1 cellular context compared by ENCODE assay signal in the genomic region with DNA sequence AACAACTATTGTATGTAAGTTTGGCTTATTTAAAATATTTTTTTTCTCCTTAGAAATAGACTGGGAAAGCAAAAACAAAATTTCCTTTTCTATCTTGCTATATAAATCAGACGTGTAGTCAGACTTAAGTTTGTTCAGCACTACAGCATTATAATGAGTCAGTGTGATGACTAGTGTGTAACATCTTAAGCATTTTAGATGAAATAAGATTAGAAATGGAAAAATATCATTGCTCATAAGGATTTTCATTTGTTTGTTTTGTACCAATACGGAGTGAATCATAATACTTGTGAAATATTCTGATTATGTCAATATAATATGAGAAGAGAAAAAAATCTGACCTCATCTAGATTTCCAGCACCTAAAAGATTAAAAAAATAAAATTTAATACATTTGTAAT.
TF ChIP-seq lines count a peak whose summit lies in the region.

No MANE protein-coding gene starts in this region.

TF ChIP-seq in HCT116, 20 proteins besides CTCF, POLR2A, EP300 and RAD21 (continued from another document):
- TF ChIP-seq, protein P1, sequence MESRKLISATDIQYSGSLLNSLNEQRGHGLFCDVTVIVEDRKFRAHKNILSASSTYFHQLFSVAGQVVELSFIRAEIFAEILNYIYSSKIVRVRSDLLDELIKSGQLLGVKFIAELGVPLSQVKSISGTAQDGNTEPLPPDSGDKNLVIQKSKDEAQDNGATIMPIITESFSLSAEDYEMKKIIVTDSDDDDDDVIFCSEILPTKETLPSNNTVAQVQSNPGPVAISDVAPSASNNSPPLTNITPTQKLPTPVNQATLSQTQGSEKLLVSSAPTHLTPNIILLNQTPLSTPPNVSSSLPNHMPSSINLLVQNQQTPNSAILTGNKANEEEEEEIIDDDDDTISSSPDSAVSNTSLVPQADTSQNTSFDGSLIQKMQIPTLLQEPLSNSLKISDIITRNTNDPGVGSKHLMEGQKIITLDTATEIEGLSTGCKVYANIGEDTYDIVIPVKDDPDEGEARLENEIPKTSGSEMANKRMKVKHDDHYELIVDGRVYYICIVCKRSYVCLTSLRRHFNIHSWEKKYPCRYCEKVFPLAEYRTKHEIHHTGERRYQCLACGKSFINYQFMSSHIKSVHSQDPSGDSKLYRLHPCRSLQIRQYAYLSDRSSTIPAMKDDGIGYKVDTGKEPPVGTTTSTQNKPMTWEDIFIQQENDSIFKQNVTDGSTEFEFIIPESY (IDR thresholded peaks at IDR 0.05; ENCODE audit: extremely low read depth, insufficient replicate concordance, low read length) = no peak
- no peak for TF ChIP-seq SRF (IDR thresholded peaks at IDR 0.05; ENCODE audit: low read depth)
